ENCODE assay signal across 27 cellular contexts in the genomic region with DNA sequence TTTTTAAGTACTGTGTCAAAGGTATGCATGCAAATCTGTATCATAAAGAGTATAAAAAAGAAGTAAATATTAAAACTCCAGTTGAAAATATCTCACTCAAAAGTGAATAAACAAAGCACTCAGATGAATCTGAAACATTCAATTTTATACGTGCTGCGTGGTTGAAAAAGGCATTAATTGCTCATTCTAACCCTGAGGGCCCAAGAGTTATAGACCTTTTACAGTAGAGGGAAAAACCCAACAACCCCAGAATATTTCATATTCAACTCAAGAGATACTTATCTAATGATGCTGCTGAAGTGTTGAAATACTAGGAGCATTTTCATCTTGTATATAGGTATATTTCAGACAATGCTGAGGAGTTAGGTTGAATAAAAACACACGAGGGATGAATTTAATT.
"Had no signal": no experiment of that assay in that cellular context is flagged by ENCODE, and none has a peak within 500 bp of the region (broad histone marks: within the 10 kb centered on the region; RNA-seq: fewer than 3 reads in every experiment).

No MANE protein-coding gene starts in this region.

- H3K4me3 ChIP-seq: left ventricle myocardium inferior, lung, neural progenitor cell, ovary, right atrium auricular region, right lobe of liver, smooth muscle cell, tibial nerve, uterus had no signal

- H3K36me3 ChIP-seq: left ventricle myocardium inferior, neural progenitor cell, neutrophil, ovary, right atrium auricular region, right lobe of liver, tibial nerve, uterus had no signal

- H3K36me3 Mint-ChIP-seq: naive B cell; natural killer cell; neural progenitor cell; stimulated activated memory B cell treated with anti-CD40 and anti-IgM and Interleukin-4, amounts not matched to agents 10 μg/mL and 1 μg/mL and 100 μg/mL, for 72 hours; type B pancreatic cell had no signal

- H3K4me3 Mint-ChIP-seq: mesothelial cell of epicardium; naive B cell; natural killer cell; nephron progenitor cell; neural progenitor cell; stimulated activated memory B cell treated with anti-CD40 and anti-IgM and Interleukin-4, amounts not matched to agents 10 μg/mL and 1 μg/mL and 100 μg/mL, for 72 hours; stimulated activated naive CD8-positive, alpha-beta T cell treated with anti-CD3 and anti-CD28 coated beads, Interleukin-15, amount 100 ng/mL, for 72 hours; type B pancreatic cell had no signal

- H2AFZ ChIP-seq: neural progenitor cell had no signal

- ATAC-seq: natural killer cell; right lobe of liver; stimulated activated memory B cell treated with anti-CD40 and anti-IgM and Interleukin-4, amounts not matched to agents 10 μg/mL and 1 μg/mL and 100 μg/mL, for 72 hours; stimulated activated naive CD8-positive, alpha-beta T cell treated with anti-CD3 and anti-CD28 coated beads, Interleukin-15, amount 100 ng/mL, for 72 hours had no signal

- H3K27me3 ChIP-seq: neural progenitor cell, neutrophil, ovary, right atrium auricular region, right lobe of liver, tibial nerve, uterus had no signal

- H3K27ac Mint-ChIP-seq: mesothelial cell of epicardium; natural killer cell; neural progenitor cell; progenitor cell of endocrine pancreas; stimulated activated memory B cell treated with anti-CD40 and anti-IgM and Interleukin-4, amounts not matched to agents 10 μg/mL and 1 μg/mL and 100 μg/mL, for 72 hours; stimulated activated naive CD8-positive, alpha-beta T cell treated with anti-CD3 and anti-CD28 coated beads, Interleukin-15, amount 100 ng/mL, for 72 hours; type B pancreatic cell had no signal

- H3K27ac ChIP-seq: left ventricle myocardium inferior, neural progenitor cell, neutrophil, ovary, right atrium auricular region, right lobe of liver, tibial nerve, uterus had no signal

- H3K4me1 Mint-ChIP-seq: naive B cell; natural killer cell; neural progenitor cell; stimulated activated memory B cell treated with anti-CD40 and anti-IgM and Interleukin-4, amounts not matched to agents 10 μg/mL and 1 μg/mL and 100 μg/mL, for 72 hours; stimulated activated naive CD8-positive, alpha-beta T cell treated with anti-CD3 and anti-CD28 coated beads, Interleukin-15, amount 100 ng/mL, for 72 hours had no signal

- H3K27me3 Mint-ChIP-seq: naive B cell; progenitor cell of endocrine pancreas; stimulated activated memory B cell treated with anti-CD40 and anti-IgM and Interleukin-4, amounts not matched to agents 10 μg/mL and 1 μg/mL and 100 μg/mL, for 72 hours; stimulated activated naive CD8-positive, alpha-beta T cell treated with anti-CD3 and anti-CD28 coated beads, Interleukin-15, amount 100 ng/mL, for 72 hours; type B pancreatic cell had no signal

- H3K4me1 ChIP-seq: left ventricle myocardium inferior, neural progenitor cell, right atrium auricular region, right lobe of liver, tibial nerve, uterus had no signal

- H3K4me2 ChIP-seq: neural progenitor cell, smooth muscle cell had no signal

- H3K9me3 ChIP-seq: neutrophil, ovary, right lobe of liver, uterus had no signal

- DNase-seq: islet precursor cell; left ventricle myocardium inferior; mesendoderm; naive B cell; natural killer cell; nephron progenitor cell; occipital lobe; ovary; right lobe of liver; stimulated activated CD4-positive, alpha-beta T cell treated with anti-CD3 and anti-CD28 coated beads, Interleukin-1b, Interleukin-23, amount 100 ng/mL, for 48 hours; stimulated activated CD4-positive, alpha-beta T cell treated with anti-CD3 and anti-CD28 coated beads, Interleukin-2, amount 100 ng/mL, for 48 hours; stimulated activated CD4-positive, alpha-beta T cell treated with anti-CD3 and anti-CD28 coated beads, Interleukin-4, amount 100 ng/mL, for 4 hours; stimulated activated CD8-positive, alpha-beta memory T cell treated with anti-CD3 and anti-CD28 coated beads, Interleukin-4, amount 100 ng/mL, for 48 hours; stimulated activated naive CD4-positive, alpha-beta T cell treated with Interleukin-2 at 50 U/mL for 16 hours; stimulated activated naive CD8-positive, alpha-beta T cell treated with anti-CD3 and anti-CD28 coated beads, Interleukin-15, amount 100 ng/mL, for 72 hours; substantia nigra; uterus had no signal
